In the genomic region with DNA sequence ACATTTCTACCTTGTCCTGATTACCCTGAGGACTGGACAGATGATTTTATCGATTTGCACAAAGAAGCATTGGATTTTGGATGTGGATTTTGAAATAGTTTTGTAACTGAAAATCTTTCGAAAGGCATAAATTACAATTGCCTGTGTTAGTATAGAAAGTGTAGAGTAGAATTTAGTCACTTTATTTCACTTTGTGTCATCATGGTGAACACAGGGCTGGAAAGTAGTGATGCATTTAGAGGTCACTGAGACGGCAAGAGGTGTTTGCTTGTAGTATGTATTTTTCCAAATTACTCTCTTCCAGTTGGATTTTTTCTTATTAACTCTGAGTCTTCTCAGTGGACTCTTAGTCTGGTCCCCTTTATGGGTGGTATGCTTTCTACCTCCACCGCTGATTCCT, we compare ENCODE assay signal across 23 cellular contexts.
DNase-seq lines count a peak whose midpoint lies in the region; ATAC-seq, FAIRE-seq and TF ChIP-seq lines count a peak whose summit lies in the region.
"Had no signal": no experiment of that assay in that cellular context is flagged by ENCODE, and none has a peak within 500 bp of the region (broad histone marks: within the 10 kb centered on the region; RNA-seq: fewer than 3 reads in every experiment).

No MANE protein-coding gene starts in this region.

- H4K20me1 ChIP-seq in H1 (replicated peaks in 1 of 2; ENCODE audit: control insufficient read depth in 1 of 2, insufficient read depth in 2 of 2, low read length in 2 of 2), result no peaks in the 10 kb centered on the region
- H4K20me1 ChIP-seq: BLaER1 treated with 17β-estradiol and CSF1 and Interleukin-3, amounts not matched to agents 10 nM and 100 nM had no signal

- no peak overlapping the region for H3K4me3 Mint-ChIP-seq in activated T-helper 17 cell treated with anti-CD3 and anti-CD28 coated beads, Interleukin-2, amount 50 U/mL, for 72 hours
- H3K4me3 Mint-ChIP-seq: B cell; CD4-positive, alpha-beta T cell; CD8-positive, alpha-beta T cell had no signal

- peaks cover 20% of the 10 kb centered on the region for H3K27me3 Mint-ChIP-seq in activated T-helper 17 cell treated with anti-CD3 and anti-CD28 coated beads, Interleukin-2, amount 50 U/mL, for 72 hours
- H3K27me3 Mint-ChIP-seq: B cell had no signal

- no peak for TF ChIP-seq EP300 in H1 (IDR thresholded peaks at IDR 0.05; ENCODE audit: borderline replicate concordance in 1 of 2, low read depth in 2 of 2, low read length in 2 of 2)

- no peak overlapping the region for H3K9ac ChIP-seq in H1 (replicated peaks in 1 of 4; ENCODE audit: extremely low read depth in 1 of 4, low read depth in 3 of 4, low read length in 3 of 4)
- H3K9ac ChIP-seq: BLaER1 treated with 17β-estradiol and CSF1 and Interleukin-3, amounts not matched to agents 10 nM and 100 nM had no signal

- H4K8ac ChIP-seq in H1 (ENCODE audit: extremely low read depth, insufficient read depth, low read length), result no peak overlapping the region

- no peak overlapping the region for H2BK5ac ChIP-seq in H1 (ENCODE audit: low read depth, low read length)

- no peak overlapping the region for H2BK12ac ChIP-seq in H1 (ENCODE audit: low read depth, low read length)

- FAIRE-seq in H1 (lab: Jason Lieb, UNC), result no peak
- FAIRE-seq: A549, D721Med, G401.6, GM12892, GM18507, GM19239 had no signal

- no peak for TF ChIP-seq CTCF in H1 (IDR thresholded peaks at IDR 0.05; ENCODE audit: control extremely low read depth in 1 of 3, insufficient read depth in 1 of 3, low read depth in 1 of 3, low read length in 3 of 3)

- H3K27me3 ChIP-seq in H1 (replicated peaks in 1 of 4; ENCODE audit: control insufficient read depth in 3 of 4, extremely low read depth in 1 of 4, insufficient read depth in 3 of 4, low read length in 3 of 4), result peaks cover 0 to 1% (median 0%) of the 10 kb centered on the region in 4 experiments; a peak in 1 of 7 replicates
- H3K27me3 ChIP-seq: BLaER1 treated with 17β-estradiol and CSF1 and Interleukin-3, amounts not matched to agents 10 nM and 100 nM had no signal

- H3K4me3 ChIP-seq in H1 (ENCODE audit: extremely low read depth in 1 of 4, insufficient read depth in 2 of 4, low read depth in 3 of 4, low read length in 4 of 4), result no peak overlapping the region
- H3K4me3 ChIP-seq: A549; BLaER1 treated with 17β-estradiol and CSF1 and Interleukin-3, amounts not matched to agents 10 nM and 100 nM had no signal

- 95% methylated on average over 4 of the region's 4 CpGs; no CpG with 5 or more reads in 1 of the 2 experiments for WGBS in H1 (ENCODE audit: extremely low coverage in 1 of 2, insufficient coverage in 1 of 2, insufficient read length in 1 of 2, insufficient replicate concordance in 2 of 2, low coverage in 1 of 2, low lambda C conversion rate in 2 of 2, missing lambda C conversion rate in 1 of 2), 2 experiments

- DNase-seq in H1 (ENCODE audit: low read depth in 1 of 2, low spot score in 2 of 2), result no peak
- no peak for DNase-seq in NCI-H1694 treated with DMSO at 0.1 percent for 48 hours (lab: John Stamatoyannopoulos, UW)
- DNase-seq: AML-193; Caco-2; Calu3; CD4-positive, alpha-beta T cell; CD8-positive, alpha-beta T cell; DMS79 treated with DMSO at 0.1 percent for 48 hours; GF-D8 had no signal

- no peak for TF ChIP-seq RAD21 in H1 (IDR thresholded peaks at IDR 0.05 in 1 of 2, conservative IDR thresholded peaks at IDR 0.05 in 1 of 2; ENCODE audit: low read depth in 2 of 2, low read length in 2 of 2)

- no peak overlapping the region for H2AK5ac ChIP-seq in H1 (ENCODE audit: low read depth, low read length)

- H3K27ac Mint-ChIP-seq in activated T-helper 17 cell treated with anti-CD3 and anti-CD28 coated beads, Interleukin-2, amount 50 U/mL, for 72 hours, result no peak overlapping the region
- H3K27ac Mint-ChIP-seq: B cell; CD4-positive, alpha-beta T cell; CD8-positive, alpha-beta T cell had no signal

- no peaks in the 10 kb centered on the region for H3K9me3 ChIP-seq in H1 (ENCODE audit: insufficient read depth in 2 of 2, low read depth in 1 of 2, low read length in 1 of 2)
- H3K9me3 ChIP-seq: A549; BLaER1 treated with 17β-estradiol and CSF1 and Interleukin-3, amounts not matched to agents 10 nM and 100 nM; Caco-2 had no signal

- H3K36me3 ChIP-seq in H1 (ENCODE audit: control insufficient read depth in 2 of 4, insufficient read depth in 4 of 4, low read length in 3 of 4), result no peaks in the 10 kb centered on the region
- H3K36me3 ChIP-seq: BLaER1 treated with 17β-estradiol and CSF1 and Interleukin-3, amounts not matched to agents 10 nM and 100 nM had no signal

- no peak overlapping the region for H4K91ac ChIP-seq in H1 (replicated peaks; ENCODE audit: insufficient read length, low read length)

- H3K79me2 ChIP-seq in H1 (ENCODE audit: control insufficient read depth in 1 of 2, insufficient read depth in 2 of 2, low read length in 2 of 2), result no peaks in the 10 kb centered on the region

- no peak overlapping the region for H2BK120ac ChIP-seq in H1 (replicated peaks; ENCODE audit: low read depth, low read length)

- no peak overlapping the region for H3K4ac ChIP-seq in H1 (replicated peaks; ENCODE audit: insufficient read length, low read depth, low read length)

- H3K4me1 ChIP-seq in H1 (replicated peaks in 1 of 4; ENCODE audit: control insufficient read depth in 3 of 4, insufficient read depth in 4 of 4, low read length in 3 of 4), result no peaks in the 10 kb centered on the region
- H3K4me1 ChIP-seq: A549; BLaER1 treated with 17β-estradiol and CSF1 and Interleukin-3, amounts not matched to agents 10 nM and 100 nM; Caco-2 had no signal

- H3K36me3 Mint-ChIP-seq in activated T-helper 17 cell treated with anti-CD3 and anti-CD28 coated beads, Interleukin-2, amount 50 U/mL, for 72 hours (ENCODE audit: low read depth), result no peaks in the 10 kb centered on the region
- H3K36me3 Mint-ChIP-seq: CD8-positive, alpha-beta T cell had no signal

- ATAC-seq in HG02610 (IDR thresholded peaks at IDR 0.05; ENCODE audit: unreplicated experiment), result peak; percentile 54
- ATAC-seq in activated T-helper 17 cell treated with anti-CD3 and anti-CD28 coated beads, Interleukin-2, amount 50 U/mL, for 72 hours (replicated peaks), result peak; percentile 49
- ATAC-seq in GM21619 (IDR thresholded peaks at IDR 0.05; ENCODE audit: unreplicated experiment), result no peak
- ATAC-seq in GM18873 (IDR thresholded peaks at IDR 0.05; ENCODE audit: low FRiP score, unreplicated experiment), result no peak
- ATAC-seq: A549; CD8-positive, alpha-beta T cell had no signal

- H3K23me2 ChIP-seq in H1 (ENCODE audit: low read depth, low read length), result no peaks in the 10 kb centered on the region

- no peak overlapping the region for H3K4me2 ChIP-seq in H1 (ENCODE audit: insufficient read depth in 1 of 2, low read depth in 2 of 2, low read length in 2 of 2)
- H3K4me2 ChIP-seq: A549; BLaER1 treated with 17β-estradiol and CSF1 and Interleukin-3, amounts not matched to agents 10 nM and 100 nM had no signal

- no peak overlapping the region for H3K27ac ChIP-seq in H1 (ENCODE audit: low read depth, low read length)
- H3K27ac ChIP-seq: 22Rv1; A549; BLaER1 treated with 17β-estradiol and CSF1 and Interleukin-3, amounts not matched to agents 10 nM and 100 nM; C4-2B had no signal

- H3K79me1 ChIP-seq in H1 (ENCODE audit: low read depth, low read length), result no peaks in the 10 kb centered on the region

- POLR2A ChIA-PET in H1 (lab: Charles Lee; ENCODE audit: partially characterized antibody), result no interaction called here

- no peak overlapping the region for H3K23ac ChIP-seq in H1 (ENCODE audit: insufficient read length)

- no peak for TF ChIP-seq POLR2A in H1 (IDR thresholded peaks at IDR 0.05; ENCODE audit: control extremely low read depth in 1 of 2, low read depth in 2 of 2, low read length in 2 of 2)

- no peak overlapping the region for H2AFZ ChIP-seq in H1 (ENCODE audit: low read length)

- H3K9me3 Mint-ChIP-seq in activated T-helper 17 cell treated with anti-CD3 and anti-CD28 coated beads, Interleukin-2, amount 50 U/mL, for 72 hours, result no peaks in the 10 kb centered on the region
- H3K9me3 Mint-ChIP-seq: CD4-positive, alpha-beta T cell; CD8-positive, alpha-beta T cell had no signal

- no peaks in the 10 kb centered on the region for H3K4me1 Mint-ChIP-seq in activated T-helper 17 cell treated with anti-CD3 and anti-CD28 coated beads, Interleukin-2, amount 50 U/mL, for 72 hours
- H3K4me1 Mint-ChIP-seq: B cell had no signal

- no peak overlapping the region for H3K18ac ChIP-seq in H1 (ENCODE audit: extremely low read depth, low read length)

- H2BK15ac ChIP-seq in H1 (ENCODE audit: low read length), result no peak overlapping the region

- CTCF ChIA-PET in H1 (lab: Charles Lee; ENCODE audit: partially characterized antibody), result interaction anchor here (1.1 to 1.6 kb wide), 2 partner anchors 10 to 12 kb away, joined by 3 to 4 read pairs; no protein-coding TSS in a partner anchor

- no peak overlapping the region for H3K14ac ChIP-seq in H1 (ENCODE audit: insufficient read length)

- H2BK20ac ChIP-seq in H1 (ENCODE audit: low read length), result 0 out of 2 replicates have a peak overlapping the region, but pooled peaks have one; percentile 27

- no peak overlapping the region for H3K56ac ChIP-seq in H1 (replicated peaks; ENCODE audit: insufficient read length, low read depth, low read length)

- H4K5ac ChIP-seq in H1 (ENCODE audit: insufficient read length, low read depth, low read length), result no peak overlapping the region

TF ChIP-seq in H1, 55 proteins besides CTCF, POLR2A, EP300 and RAD21 (continues in another document):
- TF ChIP-seq BACH1 (IDR thresholded peaks at IDR 0.05; ENCODE audit: low read length), result no peak
- TF ChIP-seq HDAC6 (IDR thresholded peaks at IDR 0.05; ENCODE audit: low read depth, low read length), result no peak
- TF ChIP-seq, protein P1, sequence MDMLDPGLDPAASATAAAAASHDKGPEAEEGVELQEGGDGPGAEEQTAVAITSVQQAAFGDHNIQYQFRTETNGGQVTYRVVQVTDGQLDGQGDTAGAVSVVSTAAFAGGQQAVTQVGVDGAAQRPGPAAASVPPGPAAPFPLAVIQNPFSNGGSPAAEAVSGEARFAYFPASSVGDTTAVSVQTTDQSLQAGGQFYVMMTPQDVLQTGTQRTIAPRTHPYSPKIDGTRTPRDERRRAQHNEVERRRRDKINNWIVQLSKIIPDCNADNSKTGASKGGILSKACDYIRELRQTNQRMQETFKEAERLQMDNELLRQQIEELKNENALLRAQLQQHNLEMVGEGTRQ (IDR thresholded peaks at IDR 0.05; ENCODE audit: low read length), result no peak
- TF ChIP-seq PHF8 (conservative IDR thresholded peaks at IDR 0.05; ENCODE audit: low read depth, low read length), result no peak
- TF ChIP-seq SP1 (IDR thresholded peaks at IDR 0.05; ENCODE audit: low read depth, low read length), result no peak
- no peak for TF ChIP-seq CHD1 (IDR thresholded peaks at IDR 0.05; ENCODE audit: low read depth, low read length)
- no peak for TF ChIP-seq ZNF274 (IDR thresholded peaks at IDR 0.05; ENCODE audit: borderline replicate concordance, extremely low read depth, low read length)
- TF ChIP-seq POLR2AphosphoS5 (IDR thresholded peaks at IDR 0.05; ENCODE audit: low read depth, low read length), result no peak
- TF ChIP-seq KDM4A (IDR thresholded peaks at IDR 0.05; ENCODE audit: low read depth, low read length, severe bottlenecking), result no peak
- TF ChIP-seq EZH2 (IDR thresholded peaks at IDR 0.05; ENCODE audit: low read depth, low read length, severe bottlenecking), result no peak
- TF ChIP-seq BRCA1 (IDR thresholded peaks at IDR 0.05; ENCODE audit: low read depth, low read length), result no peak
- no peak for TF ChIP-seq JUN (IDR thresholded peaks at IDR 0.05; ENCODE audit: low read depth, low read length)

Comparison
In these comparisons a context has a peak if more than half of its experiments do, and no peak if none do; other contexts are left out.
1. ATAC-seq: peak in HG02610 (single experiment) and activated T-helper 17 cell treated with anti-CD3 and anti-CD28 coated beads, Interleukin-2, amount 50 U/mL, for 72 hours (single experiment); none in GM21619 (single experiment) and GM18873 (single experiment).